In the genomic region with DNA sequence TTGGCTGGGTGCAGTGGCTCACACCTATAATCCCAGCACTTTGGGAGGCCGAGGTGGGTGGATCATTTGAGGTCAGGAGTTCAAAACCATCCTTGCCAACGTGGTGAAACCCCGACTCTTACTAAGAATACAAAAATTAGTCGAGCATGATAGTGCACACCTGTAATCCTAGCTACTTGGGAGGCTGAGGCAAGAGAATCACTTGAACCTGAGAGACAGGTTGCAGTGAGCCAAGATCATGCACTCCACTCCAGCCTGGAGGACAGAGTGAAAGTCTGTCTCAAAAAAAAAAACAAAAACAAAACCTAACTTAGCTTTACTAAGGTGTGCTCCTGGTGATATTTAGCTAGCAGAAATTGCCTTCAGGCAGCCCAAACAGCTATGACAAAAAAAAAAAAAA, we compare ENCODE assay signal across 22 cellular contexts. TPM values are rescaled to one million over a fixed set of nuclear protein-coding genes. Genes with fewer than 3 reads are reported as not detected.
A peak's percentile ranks its signal among the peaks of the same experiment; 100 is the strongest.
DNase-seq lines count a peak whose midpoint lies in the region; ATAC-seq and TF ChIP-seq lines count a peak whose summit lies in the region.
"Had no signal": no experiment of that assay in that cellular context is flagged by ENCODE, and none has a peak within 500 bp of the region (broad histone marks: within the 10 kb centered on the region; RNA-seq: fewer than 3 reads in every experiment).

No MANE protein-coding gene starts in this region.

- ATAC-seq in activated T-cell treated with anti-CD3 and anti-CD28 coated beads, Interleukin-2, amount 50 U/mL, for 72 hours (replicated peaks in 1 of 2) = no peak
- ATAC-seq in T-cell (replicated peaks in 1 of 4) (no peak), left colon (peak; percentile 9), HG02678 (IDR thresholded peaks at IDR 0.05; ENCODE audit: unreplicated experiment) (no peak)
- ATAC-seq: activated naive CD4-positive, alpha-beta T cell treated with anti-CD3 and anti-CD28 coated beads, Interleukin-2, amount 50 U/mL, for 72 hours; activated T-cell treated with anti-CD3 and anti-CD28 coated beads, Interleukin-2, amount 50 U/mL, for 4 hours; Panc1; SK-N-SH treated with all-trans-retinoic acid at 6 μM for 48 hours had no signal

- H3K27ac ChIP-seq in suprapubic skin = peak overlapping the region; percentile 36
- H3K27ac ChIP-seq: C4-2B, esophagus muscularis mucosa, testis had no signal

- H3K36me3 Mint-ChIP-seq in activated T-cell treated with anti-CD3 and anti-CD28 coated beads, Interleukin-2, amount 50 U/mL, for 72 hours (ENCODE audit: insufficient read depth in 2 of 2) = peaks cover 0 to 2% of the 10 kb centered on the region in 2 donors
- peaks cover 5% of the 10 kb centered on the region for H3K36me3 Mint-ChIP-seq in T-cell
- H3K36me3 Mint-ChIP-seq: naive B cell had no signal

- CTCF ChIA-PET in T-cell (lab: Charles Lee) = interaction anchor here (0.6 to 3.7 kb wide), 7 partner anchors 11 to 600 kb away, joined by 3 to 54 read pairs (median 4); a partner anchor contains a TSS

- H3K4me3 Mint-ChIP-seq in activated T-cell treated with anti-CD3 and anti-CD28 coated beads, Interleukin-2, amount 50 U/mL, for 72 hours = no peak overlapping the region
- H3K4me3 Mint-ChIP-seq in T-cell = no peak overlapping the region
- H3K4me3 Mint-ChIP-seq: activated T-cell treated with anti-CD3 and anti-CD28 coated beads, Interleukin-2, amount 50 U/mL, for 4 hours; naive B cell had no signal

- peaks cover 24% of the 10 kb centered on the region for H3K4me1 ChIP-seq in suprapubic skin
- H3K4me1 ChIP-seq: testis had no signal

- peak overlapping the region; percentile 76 for H3K27ac Mint-ChIP-seq in activated T-cell treated with anti-CD3 and anti-CD28 coated beads, Interleukin-2, amount 50 U/mL, for 72 hours
- H3K27ac Mint-ChIP-seq in T-cell = peak overlapping the region; percentile 61 to 66

- no peaks in the 10 kb centered on the region for H3K27me3 ChIP-seq in suprapubic skin
- H3K27me3 ChIP-seq: esophagus muscularis mucosa, testis had no signal

- 32% methylated on average over 4 of the region's 4 CpGs for WGBS in suprapubic skin

- TF ChIP-seq CTCF in suprapubic skin (IDR thresholded peaks at IDR 0.05) = no peak

- TF ChIP-seq EP300 in suprapubic skin (IDR thresholded peaks at IDR 0.05) = no peak

- intact Hi-C loops in left colon (cut with DNase I, micrococcal nuclease) = loop anchor here in 1 of 2 donors (10.0 kb wide), 1 partner anchor 48 kb away; a partner anchor contains a TSS

- DNase-seq in activated T-cell treated with anti-CD3 and anti-CD28 coated beads, Interleukin-2, amount 50 U/mL, for 72 hours = no peak
- no peak for DNase-seq in activated T-cell treated with anti-CD3 and anti-CD28 coated beads, Interleukin-2, amount 50 U/mL, for 1 hour
- DNase-seq in T-cell = no peak
- no peak for DNase-seq in left colon
- DNase-seq in suprapubic skin (ENCODE audit: low spot score in 2 of 2) = no peak
- no peak for DNase-seq in H4 (ENCODE audit: low spot score)
- no peak for DNase-seq in RKO (ENCODE audit: low spot score)
- DNase-seq: activated CD4-positive, alpha-beta T cell treated with anti-CD3 and anti-CD28 coated beads for 48 hours; activated T-cell treated with anti-CD3 and anti-CD28 coated beads, Interleukin-2, amount 50 U/mL, for 4 hours; naive B cell; NCI-H1694 treated with DMSO at 0.1 percent for 48 hours; NCI-H82; posterior cingulate gyrus; small intestine; stimulated activated CD4-positive, alpha-beta T cell treated with anti-CD3 and anti-CD28 coated beads, Interleukin-4, amount 100 ng/mL, for 1 hour; testis had no signal

- no peaks in the 10 kb centered on the region for H3K9me3 ChIP-seq in suprapubic skin
- H3K9me3 ChIP-seq: esophagus muscularis mucosa, testis had no signal

- POLR2A ChIA-PET in T-cell (lab: Charles Lee) = interaction anchor here in 1 of 2 donors (0.6 kb wide), 1 partner anchor 50 kb away, joined by 3 read pairs; a partner anchor contains a TSS

- H3K4me1 Mint-ChIP-seq in activated T-cell treated with anti-CD3 and anti-CD28 coated beads, Interleukin-2, amount 50 U/mL, for 72 hours (ENCODE audit: low read depth) = peaks cover 29% of the 10 kb centered on the region
- H3K4me1 Mint-ChIP-seq in T-cell = peaks cover 6 to 8% (median 6%) of the 10 kb centered on the region in 3 donors

- no peaks in the 10 kb centered on the region for H3K27me3 Mint-ChIP-seq in activated T-cell treated with anti-CD3 and anti-CD28 coated beads, Interleukin-2, amount 50 U/mL, for 72 hours (ENCODE audit: low read depth)
- H3K27me3 Mint-ChIP-seq in T-cell = no peaks in the 10 kb centered on the region
- H3K27me3 Mint-ChIP-seq: naive B cell had no signal

- H3K4me3 ChIP-seq in suprapubic skin = no peak overlapping the region
- H3K4me3 ChIP-seq: esophagus muscularis mucosa, testis had no signal

- TF ChIP-seq POLR2A in suprapubic skin (IDR thresholded peaks at IDR 0.05) = no peak

- H3K9me3 Mint-ChIP-seq in activated T-cell treated with anti-CD3 and anti-CD28 coated beads, Interleukin-2, amount 50 U/mL, for 72 hours = no peaks in the 10 kb centered on the region
- H3K9me3 Mint-ChIP-seq in T-cell = no peaks in the 10 kb centered on the region
- H3K9me3 Mint-ChIP-seq: activated naive CD4-positive, alpha-beta T cell treated with anti-CD3 and anti-CD28 coated beads, Interleukin-2, amount 50 U/mL, for 72 hours; activated T-cell treated with anti-CD3 and anti-CD28 coated beads, Interleukin-2, amount 50 U/mL, for 4 hours; naive B cell had no signal

- H3K36me3 ChIP-seq in suprapubic skin = peaks cover 7% of the 10 kb centered on the region

RNA-seq across cellular contexts. Expression of a gene that starts 24.3 kb away (rescaled TPM):
- total RNA-seq in activated T-cell treated with anti-CD3 and anti-CD28 coated beads, Interleukin-2, amount 50 U/mL, for 72 hours = 100 to 1,000 TPM; 207 to 229 TPM
- total RNA-seq in T-cell (100 to 1,000 TPM in 2 of 5 donors, 10 to 100 TPM in 3; 82.8 to 111 (median 86.8) TPM), left colon (100 to 1,000 TPM; 288 to 359 TPM), suprapubic skin (100 to 1,000 TPM; 111 to 196 (median 146) TPM)
- total RNA-seq in H4 (2014; rRNA removed; shearing (Covaris generic)) = 230 and 259 TPM in 2 replicates

RNA-seq across cellular contexts. Expression of a gene that starts 49.4 kb away (rescaled TPM):
- 10 to 100 TPM; 26.7 to 31.2 TPM for total RNA-seq in activated T-cell treated with anti-CD3 and anti-CD28 coated beads, Interleukin-2, amount 50 U/mL, for 72 hours
- total RNA-seq in T-cell (10 to 100 TPM; 11.2 to 39.0 (median 33.8) TPM), left colon (10 to 100 TPM; 81.7 to 82.4 TPM), suprapubic skin (10 to 100 TPM; 32.4 to 69.8 (median 46.7) TPM)
- total RNA-seq in H4 (2014; rRNA removed; shearing (Covaris generic)) = 7.9 and 19.9 TPM in 2 replicates
